Comparison of ENCODE assay signal across 8 cellular contexts in the genomic region with DNA sequence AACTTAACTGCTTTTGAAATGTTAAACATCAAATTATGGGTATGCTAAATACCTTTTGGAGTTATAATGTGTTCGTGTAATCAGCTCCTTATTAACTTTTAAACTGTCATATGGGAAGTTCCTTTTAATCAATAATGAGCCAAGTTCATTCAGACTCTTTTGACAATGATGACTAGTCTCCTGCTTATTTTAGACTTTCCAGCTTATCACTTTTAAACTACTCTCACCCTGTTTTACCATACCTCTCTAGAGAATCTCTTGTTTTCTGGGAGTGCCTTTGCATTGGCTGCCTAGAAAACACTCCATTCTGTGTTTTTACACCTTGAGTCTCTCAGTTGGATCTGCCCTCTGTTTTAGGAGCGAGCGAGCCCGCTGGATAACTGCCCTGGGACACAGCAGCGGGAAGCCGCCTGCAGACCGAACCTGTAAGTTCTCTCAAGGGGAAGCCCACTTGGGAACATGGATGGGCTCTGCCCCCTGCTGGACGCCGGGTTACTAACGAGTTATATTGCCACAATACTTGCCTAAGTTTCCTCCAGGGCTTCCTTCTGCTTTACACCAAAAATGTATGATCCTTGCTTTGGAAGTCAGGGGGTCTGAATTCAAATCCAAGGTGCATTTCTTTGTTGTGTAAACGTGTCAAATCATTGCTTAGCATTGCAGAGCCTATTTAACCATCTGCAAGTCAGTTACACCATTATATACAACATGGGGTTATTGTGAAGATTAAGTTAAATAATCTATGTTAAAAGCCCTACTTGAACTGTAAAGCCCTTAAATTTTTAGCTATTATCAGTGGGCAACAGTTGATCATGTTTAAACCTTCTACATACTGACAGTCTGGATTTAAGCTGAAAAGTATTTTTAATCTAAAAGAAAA.
A peak's percentile ranks its signal among the peaks of the same experiment; 100 is the strongest.
DNase-seq lines count a peak whose midpoint lies in the region; ATAC-seq and TF ChIP-seq lines count a peak whose summit lies in the region.

No MANE protein-coding gene starts in this region.

- H3K27me3 ChIP-seq in HAP-1 (ENCODE audit: low read depth) (no peaks in the 10 kb centered on the region), MG63 (no peaks in the 10 kb centered on the region), thoracic aorta (replicated peaks; ENCODE audit: insufficient read depth) (no peaks in the 10 kb centered on the region)

- no peak overlapping the region for H3K4me3 ChIP-seq in HAP-1
- H3K4me3 ChIP-seq in MG63, result no peak overlapping the region
- H3K4me3 ChIP-seq in thoracic aorta, result peak overlapping the region; percentile 54

- TF ChIP-seq CTCF in RWPE1 (conservative IDR thresholded peaks at IDR 0.05; ENCODE audit: low read depth) (peak; percentile 78), omental fat pad (IDR thresholded peaks at IDR 0.05) (peak in 2 of 3 donors; percentile 28 to 43), thoracic aorta (IDR thresholded peaks at IDR 0.05) (peak; percentile 94)

- H3K4me1 ChIP-seq in HAP-1, result peaks cover 11% of the 10 kb centered on the region
- H3K4me1 ChIP-seq in thoracic aorta (ENCODE audit: control insufficient read depth in 1 of 2, low read depth in 2 of 2), result peaks cover 3 to 6% of the 10 kb centered on the region in 2 donors

- POLR2A ChIA-PET in RWPE1 (lab: Yijun Ruan, JAX; ENCODE audit: low non-redundant PET), result no interaction called here

- peaks cover 47% of the 10 kb centered on the region for H3K36me3 ChIP-seq in HAP-1 (replicated peaks)
- H3K36me3 ChIP-seq in MG63, result peaks cover 24% of the 10 kb centered on the region
- peaks cover 16% of the 10 kb centered on the region for H3K36me3 ChIP-seq in thoracic aorta

- H3K27ac ChIP-seq in RWPE1, result no peak overlapping the region
- H3K27ac ChIP-seq in thoracic aorta, result no peak overlapping the region

- CTCF ChIA-PET in RWPE1 (lab: Yijun Ruan, JAX), result interaction anchor here (0.6 to 1.2 kb wide), 9 partner anchors 9 to 1169 kb away, joined by 3 to 6 read pairs (median 4); no protein-coding TSS in a partner anchor

- in situ Hi-C loops in HAP-1 (cut with MboI; ENCODE audit: low sequenced_read_pairs), result loop anchor here (10.0 kb wide), 1 partner anchor 158 kb away; no protein-coding TSS in a partner anchor

- H3K9me3 ChIP-seq in HAP-1 (no peaks in the 10 kb centered on the region), MG63 (no peaks in the 10 kb centered on the region), thoracic aorta (no peaks in the 10 kb centered on the region)

- peak; percentile 82 for ATAC-seq in omental fat pad (ENCODE audit: low FRiP score)
- ATAC-seq in thoracic aorta (ENCODE audit: insufficient number of reproducible peaks, low FRiP score, low read depth), result peak; percentile 52

- peak; percentile 29 for DNase-seq in GM04503 (ENCODE audit: low read depth)
- peak; percentile 62 to 94 for DNase-seq in HAP-1 (ENCODE audit: low spot score in 2 of 2)
- DNase-seq in MG63, result peak; percentile 79
- DNase-seq in RWPE1 (ENCODE audit: low spot score), result peak; percentile 69
- peak; percentile 38 for DNase-seq in activated T-helper 9 cell treated with anti-CD3 and anti-CD28 coated beads, Interleukin-2, amount 50 U/mL, for 16 hours (ENCODE audit: low read depth)
- peak; percentile 75 for DNase-seq in foreskin melanocyte
- peak; percentile 95 for DNase-seq in omental fat pad (ENCODE audit: low spot score)
- DNase-seq in thoracic aorta (ENCODE audit: low spot score), result peak; percentile 77

Comparison
In these comparisons a context has a peak if more than half of its experiments do, and no peak if none do; other contexts are left out.
1. DNase-seq: peak in every context shown above with its lines; median percentile 95 in omental fat pad; 79 in MG63; 78 in HAP-1; 77 in thoracic aorta; 75 in foreskin melanocyte; 69 in RWPE1; 38 in activated T-helper 9 cell treated with anti-CD3 and anti-CD28 coated beads, Interleukin-2, amount 50 U/mL, for 16 hours; 29 in GM04503.
2. CTCF ChIP-seq: peak in every context shown above with its lines; median percentile 94 in thoracic aorta; 78 in RWPE1; 36 in omental fat pad.